In the genomic region with DNA sequence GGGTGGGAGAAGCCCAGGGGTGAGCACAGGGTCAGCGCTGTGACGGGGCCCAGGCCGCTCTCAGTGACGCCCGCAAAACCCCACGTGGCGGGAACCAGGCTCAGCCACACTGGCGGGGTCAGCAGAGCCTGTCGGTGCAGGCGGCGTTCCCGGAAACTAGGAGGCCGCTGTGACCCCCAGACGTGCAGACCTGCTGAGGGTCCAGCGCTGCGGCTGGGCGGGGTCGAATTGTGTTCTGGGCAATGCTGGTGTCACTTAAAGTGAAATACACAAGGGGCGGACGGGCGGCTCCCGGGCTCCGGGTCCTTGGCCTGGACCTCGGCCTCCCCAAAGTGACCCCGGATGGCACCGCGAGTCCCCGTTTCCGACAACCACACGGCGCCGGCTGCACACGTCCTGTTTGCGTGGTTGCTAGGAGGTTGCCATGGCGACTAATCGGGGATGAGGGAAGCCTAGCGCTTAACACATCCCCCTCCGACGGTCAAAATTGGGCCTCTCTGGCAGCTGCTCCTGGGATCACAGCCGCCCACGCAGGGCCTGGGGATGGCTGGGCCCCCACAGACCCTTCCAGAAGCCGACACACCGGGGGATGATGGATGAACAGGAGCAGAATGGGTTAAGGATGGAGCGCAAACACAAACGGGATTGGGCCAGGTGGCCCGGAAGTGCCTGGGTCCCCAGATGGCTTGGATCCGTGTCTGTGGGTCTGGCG, we compare ENCODE assay signal across 8 cellular contexts.
DNase-seq lines count a peak whose midpoint lies in the region; ATAC-seq lines count a peak whose summit lies in the region.

No MANE protein-coding gene starts in this region.

- DNase-seq in HT-29 (ENCODE audit: low spot score) (peak; percentile 22), SKM-1 (lab: John Stamatoyannopoulos, UW; ENCODE audit: unreplicated experiment) (no peak), NCI-H2081 treated with DMSO at 0.1 percent for 48 hours (lab: John Stamatoyannopoulos, UW) (no peak)
- DNase-seq in T-helper 2 cell treated with Interferon-gamma antibody and Interleukin-4, amounts not matched to agents 5 μg/mL and 100 μg/mL, for 36 hours (ENCODE audit: low spot score) = peak; percentile 63
- DNase-seq in activated naive CD8-positive, alpha-beta T cell treated with anti-CD3 and anti-CD28 coated beads, Interleukin-2, amount 50 U/mL, for 16 hours (ENCODE audit: low read depth, low spot score) = peak; percentile 48
- peak; percentile 57 to 60 for DNase-seq in stimulated activated CD4-positive, alpha-beta T cell treated with anti-CD3 and anti-CD28 coated beads, Interleukin-2, amount 100 ng/mL, for 48 hours

- H3K9me3 Mint-ChIP-seq in T-helper 2 cell treated with Interferon-gamma antibody and Interleukin-4, amounts not matched to agents 5 μg/mL and 100 μg/mL, for 36 hours = no peaks in the 10 kb centered on the region

- H3K27me3 Mint-ChIP-seq in T-helper 2 cell treated with Interferon-gamma antibody and Interleukin-4, amounts not matched to agents 5 μg/mL and 100 μg/mL, for 36 hours (ENCODE audit: low read depth) = no peaks in the 10 kb centered on the region

- no peak for ATAC-seq in GM21360 (IDR thresholded peaks at IDR 0.05; ENCODE audit: unreplicated experiment)

- peaks cover 2% of the 10 kb centered on the region for H3K4me1 Mint-ChIP-seq in T-helper 2 cell treated with Interferon-gamma antibody and Interleukin-4, amounts not matched to agents 5 μg/mL and 100 μg/mL, for 36 hours (ENCODE audit: low read depth)

- peak overlapping the region; percentile 20; the same call in 1 of the 2 replicates for H3K4me3 ChIP-seq in iPS-18c (ENCODE audit: insufficient read depth, low read depth, low read length)

- no peaks in the 10 kb centered on the region for H3K36me3 Mint-ChIP-seq in T-helper 2 cell treated with Interferon-gamma antibody and Interleukin-4, amounts not matched to agents 5 μg/mL and 100 μg/mL, for 36 hours (ENCODE audit: low read depth)

- no peak overlapping the region for H3K27ac Mint-ChIP-seq in T-helper 2 cell treated with Interferon-gamma antibody and Interleukin-4, amounts not matched to agents 5 μg/mL and 100 μg/mL, for 36 hours

- no peaks in the 10 kb centered on the region for H3K9me3 ChIP-seq in iPS-18c (ENCODE audit: control insufficient read depth, insufficient read depth, low read length)

- H3K4me3 Mint-ChIP-seq in T-helper 2 cell treated with Interferon-gamma antibody and Interleukin-4, amounts not matched to agents 5 μg/mL and 100 μg/mL, for 36 hours = no peak overlapping the region

Comparison
In these comparisons a context has a peak if more than half of its experiments do, and no peak if none do; other contexts are left out.
1. DNase-seq: peak in HT-29 (single experiment), T-helper 2 cell treated with Interferon-gamma antibody and Interleukin-4, amounts not matched to agents 5 μg/mL and 100 μg/mL, for 36 hours (single experiment), activated naive CD8-positive, alpha-beta T cell treated with anti-CD3 and anti-CD28 coated beads, Interleukin-2, amount 50 U/mL, for 16 hours (single experiment) and stimulated activated CD4-positive, alpha-beta T cell treated with anti-CD3 and anti-CD28 coated beads, Interleukin-2, amount 100 ng/mL, for 48 hours (2 of 2); none in SKM-1 (single experiment) and NCI-H2081 treated with DMSO at 0.1 percent for 48 hours (single experiment).